In the genomic region with DNA sequence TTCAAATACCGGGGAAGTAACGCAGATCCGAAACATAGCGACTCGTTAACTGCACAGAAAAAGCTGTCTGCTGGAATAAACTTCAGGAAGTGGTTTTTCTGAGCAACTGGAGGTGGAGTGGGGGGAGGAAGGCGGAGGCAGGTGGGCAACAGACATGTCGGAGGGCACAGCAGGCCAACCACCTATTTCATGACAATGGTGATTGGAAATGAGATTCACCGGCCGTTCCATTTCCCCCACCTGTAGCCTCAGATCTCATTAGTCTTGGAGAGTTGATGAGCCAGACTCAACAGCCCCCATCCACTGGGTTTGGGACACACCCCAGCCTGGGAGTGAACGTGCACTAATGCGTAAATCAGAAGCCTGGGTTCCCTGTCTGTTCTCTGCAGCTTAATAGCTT, we compare ENCODE assay signal across 20 cellular contexts. TPM values are rescaled to one million over a fixed set of nuclear protein-coding genes. Genes with fewer than 3 reads are reported as not detected.
DNase-seq lines count a peak whose midpoint lies in the region; ATAC-seq and TF ChIP-seq lines count a peak whose summit lies in the region.
"Had no signal": no experiment of that assay in that cellular context is flagged by ENCODE, and none has a peak within 500 bp of the region (broad histone marks: within the 10 kb centered on the region; RNA-seq: fewer than 3 reads in every experiment).

No MANE protein-coding gene starts in this region.

- peak overlapping the region; percentile 80 for H3K27ac Mint-ChIP-seq in activated CD4-positive, alpha-beta T cell treated with anti-CD3 and anti-CD28 coated beads, Interleukin-2, amount 10 ng/mL, durations not matched to agents 7 days and 5 days
- peak overlapping the region; percentile 91 for H3K27ac Mint-ChIP-seq in activated naive CD8-positive, alpha-beta T cell treated with anti-CD3 and anti-CD28 coated beads, Interleukin-2, amount 10 ng/mL, durations not matched to agents 7 days and 5 days
- H3K27ac Mint-ChIP-seq: T-helper 1 cell treated with Interleukin-12 subunit alpha and Interleukin-12 subunit beta and Interleukin-4 antibody, amounts not matched to agents 30 μg/mL and 1 μg/mL, for 36 hours; WTC11 had no signal

- no peaks in the 10 kb centered on the region for H3K27me3 ChIP-seq in neutrophil

- no peaks in the 10 kb centered on the region for H3K36me3 ChIP-seq in neutrophil

- H3K4me3 Mint-ChIP-seq in activated CD4-positive, alpha-beta T cell treated with anti-CD3 and anti-CD28 coated beads, Interleukin-2, amount 10 ng/mL, durations not matched to agents 7 days and 5 days = peak overlapping the region; percentile 61
- peak overlapping the region; percentile 94 for H3K4me3 Mint-ChIP-seq in activated naive CD8-positive, alpha-beta T cell treated with anti-CD3 and anti-CD28 coated beads, Interleukin-2, amount 10 ng/mL, durations not matched to agents 7 days and 5 days
- H3K4me3 Mint-ChIP-seq: neural crest cell; T-helper 1 cell treated with Interleukin-12 subunit alpha and Interleukin-12 subunit beta and Interleukin-4 antibody, amounts not matched to agents 30 μg/mL and 1 μg/mL, for 36 hours; WTC11 had no signal

- H3K9me3 Mint-ChIP-seq in activated CD4-positive, alpha-beta T cell treated with anti-CD3 and anti-CD28 coated beads, Interleukin-2, amount 10 ng/mL, durations not matched to agents 7 days and 5 days = peaks cover 2% of the 10 kb centered on the region
- no peaks in the 10 kb centered on the region for H3K9me3 Mint-ChIP-seq in activated naive CD8-positive, alpha-beta T cell treated with anti-CD3 and anti-CD28 coated beads, Interleukin-2, amount 10 ng/mL, durations not matched to agents 7 days and 5 days
- H3K9me3 Mint-ChIP-seq: neural crest cell; T-helper 1 cell treated with Interleukin-12 subunit alpha and Interleukin-12 subunit beta and Interleukin-4 antibody, amounts not matched to agents 30 μg/mL and 1 μg/mL, for 36 hours had no signal

- peaks cover 47 to 55% of the 10 kb centered on the region in 2 experiments for H3K4me1 ChIP-seq in neutrophil (ENCODE audit: control insufficient read depth in 1 of 2, insufficient read depth in 1 of 2, low read depth in 1 of 2, low read length in 1 of 2)

- DNase-seq in activated CD4-positive, alpha-beta T cell treated with anti-CD3 and anti-CD28 coated beads, Interleukin-2, amount 10 ng/mL, durations not matched to agents 7 days and 5 days = no peak
- DNase-seq in activated CD4-positive, alpha-beta T cell treated with anti-CD3 and anti-CD28 coated beads, Interleukin-2, amount 50 U/mL, for 48 hours = no peak
- peak; percentile 89 for DNase-seq in Jurkat, Clone E6-1 (ENCODE audit: low read depth, low spot score)
- peak; percentile 54 for DNase-seq in activated naive CD8-positive, alpha-beta T cell treated with anti-CD3 and anti-CD28 coated beads, Interleukin-2, amount 10 ng/mL, durations not matched to agents 7 days and 5 days
- DNase-seq in GM10248 (ENCODE audit: extremely low spot score) = no peak
- DNase-seq in stimulated activated CD4-positive, alpha-beta T cell treated with anti-CD3 and anti-CD28 coated beads, Interleukin-2, amount 100 ng/mL, for 48 hours = no peak
- DNase-seq: activated CD8-positive, alpha-beta memory T cell treated with anti-CD3 and anti-CD28 coated beads, Interleukin-2, amount 50 U/mL, for 48 hours; amniotic stem cell; caudate nucleus; hippocampal formation; MM.1S; NCI-H187 treated with DMSO at 0.1 percent for 48 hours; stimulated activated CD4-positive, alpha-beta T cell treated with anti-CD3 and anti-CD28 coated beads, Interleukin-12 subunit alpha, Interleukin-12 subunit beta, amount 100 ng/mL, for 4 hours; stimulated activated naive CD4-positive, alpha-beta T cell treated with Interleukin-2 at 50 U/mL for 16 hours had no signal

- peak overlapping the region; percentile 71 for H3K4me3 ChIP-seq in Jurkat, Clone E6-1 (ENCODE audit: low read length)
- H3K4me3 ChIP-seq in neutrophil (ENCODE audit: low read depth in 1 of 2, low read length in 1 of 2) = peak overlapping the region in 1 of 2 experiments; percentile 2

- POLR2A ChIA-PET in activated CD4-positive, alpha-beta T cell treated with anti-CD3 and anti-CD28 coated beads, Interleukin-2, amount 10 ng/mL, durations not matched to agents 7 days and 5 days (lab: Charles Lee) = no interaction called here
- POLR2A ChIA-PET in activated naive CD8-positive, alpha-beta T cell treated with anti-CD3 and anti-CD28 coated beads, Interleukin-2, amount 10 ng/mL, durations not matched to agents 7 days and 5 days (lab: Charles Lee) = interaction anchor here (0.7 to 3.5 kb wide), 6 partner anchors 9 to 700 kb away, joined by 3 to 25 read pairs (median 4); a partner anchor contains a TSS
- POLR2A ChIA-PET in GM10248 (lab: Yijun Ruan, JAX) = no interaction called here

- TF ChIP-seq CTCF in neutrophil (IDR thresholded peaks at IDR 0.05) = no peak
- no peak for TF ChIP-seq CTCF in GM10248 (IDR thresholded peaks at IDR 0.05; ENCODE audit: control extremely low read depth, extremely low read depth, low read depth, missing control alignments)

- peaks cover 60% of the 10 kb centered on the region for H3K4me1 Mint-ChIP-seq in activated CD4-positive, alpha-beta T cell treated with anti-CD3 and anti-CD28 coated beads, Interleukin-2, amount 10 ng/mL, durations not matched to agents 7 days and 5 days
- H3K4me1 Mint-ChIP-seq in activated naive CD8-positive, alpha-beta T cell treated with anti-CD3 and anti-CD28 coated beads, Interleukin-2, amount 10 ng/mL, durations not matched to agents 7 days and 5 days = peaks cover 57% of the 10 kb centered on the region
- H3K4me1 Mint-ChIP-seq: neural crest cell had no signal

- no peaks in the 10 kb centered on the region for H3K27me3 Mint-ChIP-seq in activated CD4-positive, alpha-beta T cell treated with anti-CD3 and anti-CD28 coated beads, Interleukin-2, amount 10 ng/mL, durations not matched to agents 7 days and 5 days
- H3K27me3 Mint-ChIP-seq in activated naive CD8-positive, alpha-beta T cell treated with anti-CD3 and anti-CD28 coated beads, Interleukin-2, amount 10 ng/mL, durations not matched to agents 7 days and 5 days = no peaks in the 10 kb centered on the region

- peak overlapping the region; percentile 73 for H3K27ac ChIP-seq in neutrophil

- peaks cover 6% of the 10 kb centered on the region for H3K36me3 Mint-ChIP-seq in activated CD4-positive, alpha-beta T cell treated with anti-CD3 and anti-CD28 coated beads, Interleukin-2, amount 10 ng/mL, durations not matched to agents 7 days and 5 days (ENCODE audit: low read depth)
- peaks cover 13% of the 10 kb centered on the region for H3K36me3 Mint-ChIP-seq in activated naive CD8-positive, alpha-beta T cell treated with anti-CD3 and anti-CD28 coated beads, Interleukin-2, amount 10 ng/mL, durations not matched to agents 7 days and 5 days
- H3K36me3 Mint-ChIP-seq: WTC11 had no signal

- H3K9me3 ChIP-seq in neutrophil = no peaks in the 10 kb centered on the region

- CTCF ChIA-PET in activated CD4-positive, alpha-beta T cell treated with anti-CD3 and anti-CD28 coated beads, Interleukin-2, amount 10 ng/mL, durations not matched to agents 7 days and 5 days (lab: Charles Lee) = interaction anchor here (1.4 kb wide), 1 partner anchor 12 kb away, joined by 4 read pairs; no protein-coding TSS in a partner anchor
- CTCF ChIA-PET in GM10248 (lab: Yijun Ruan, JAX) = interaction anchor here (1.2 to 17.8 kb wide), 3 partner anchors 10 to 251 kb away, joined by 3 to 158 read pairs (median 4); no protein-coding TSS in a partner anchor

- ATAC-seq in activated naive CD8-positive, alpha-beta T cell treated with anti-CD3 and anti-CD28 coated beads, Interleukin-2, amount 10 ng/mL, durations not matched to agents 7 days and 5 days (ENCODE audit: low read depth) = peak; percentile 41
- ATAC-seq in HG02852 (IDR thresholded peaks at IDR 0.05; ENCODE audit: unreplicated experiment) = no peak
- ATAC-seq: WTC11 had no signal

RNA-seq across cellular contexts. Expression of a gene that starts 7.7 kb away (rescaled TPM):
- total RNA-seq in activated CD4-positive, alpha-beta T cell treated with anti-CD3 and anti-CD28 coated beads, Interleukin-2, amount 10 ng/mL, durations not matched to agents 7 days and 5 days = 10 to 100 TPM; 18.7 to 19.0 TPM
- 32.4 TPM for polyA plus RNA-seq in Jurkat, Clone E6-1 (2012; ENCODE audit: insufficient read depth, insufficient read length)
- total RNA-seq in activated naive CD8-positive, alpha-beta T cell treated with anti-CD3 and anti-CD28 coated beads, Interleukin-2, amount 10 ng/mL, durations not matched to agents 7 days and 5 days = 100 to 1,000 TPM; 163 to 167 TPM

RNA-seq across cellular contexts. Expression of a gene that starts 50.6 kb away (rescaled TPM):
- total RNA-seq in activated CD4-positive, alpha-beta T cell treated with anti-CD3 and anti-CD28 coated beads, Interleukin-2, amount 10 ng/mL, durations not matched to agents 7 days and 5 days = under 1 TPM in 1 of 2 experiments, not detected in 1; 0.27 TPM
- polyA plus RNA-seq in Jurkat, Clone E6-1 (2012; ENCODE audit: insufficient read depth, insufficient read length) = not detected
- total RNA-seq in activated naive CD8-positive, alpha-beta T cell treated with anti-CD3 and anti-CD28 coated beads, Interleukin-2, amount 10 ng/mL, durations not matched to agents 7 days and 5 days = 1 to 10 TPM in 1 of 2 experiments, under 1 TPM in 1; 0.65 to 1.2 TPM
- total RNA-seq: kidney epithelial cell, neural crest cell, WTC11 had no signal

Comparison
In these comparisons a context has a peak if more than half of its experiments do, and no peak if none do; other contexts are left out.
1. DNase-seq: peak in Jurkat, Clone E6-1 (single experiment) and activated naive CD8-positive, alpha-beta T cell treated with anti-CD3 and anti-CD28 coated beads, Interleukin-2, amount 10 ng/mL, durations not matched to agents 7 days and 5 days (single experiment); none in activated CD4-positive, alpha-beta T cell treated with anti-CD3 and anti-CD28 coated beads, Interleukin-2, amount 10 ng/mL, durations not matched to agents 7 days and 5 days (single experiment), activated CD4-positive, alpha-beta T cell treated with anti-CD3 and anti-CD28 coated beads, Interleukin-2, amount 50 U/mL, for 48 hours (0 of 2), GM10248 (single experiment) and stimulated activated CD4-positive, alpha-beta T cell treated with anti-CD3 and anti-CD28 coated beads, Interleukin-2, amount 100 ng/mL, for 48 hours (0 of 2).
2. RNA of a gene that starts 7.7 kb away (total RNA-seq): 163 to 167 TPM in activated naive CD8-positive, alpha-beta T cell treated with anti-CD3 and anti-CD28 coated beads, Interleukin-2, amount 10 ng/mL, durations not matched to agents 7 days and 5 days; 18.7 to 19.0 TPM in activated CD4-positive, alpha-beta T cell treated with anti-CD3 and anti-CD28 coated beads, Interleukin-2, amount 10 ng/mL, durations not matched to agents 7 days and 5 days; every median in the first group is over 4 times any median in the second.